ENCODE assay signal across 9 cellular contexts in genomic region chr14:91830777-91831176, GRCh38. TPM values are rescaled to one million over a fixed set of nuclear protein-coding genes. Genes with fewer than 3 reads are reported as not detected.
A peak's percentile ranks its signal among the peaks of the same experiment; 100 is the strongest.
DNase-seq lines count a peak whose midpoint lies in the region; ATAC-seq and TF ChIP-seq lines count a peak whose summit lies in the region.
"Had no signal": no experiment of that assay in that cellular context is flagged by ENCODE, and none has a peak within 500 bp of the region (broad histone marks: within the 10 kb centered on the region; RNA-seq: fewer than 3 reads in every experiment).

No MANE protein-coding gene starts in this region.

- H3K27me3 Mint-ChIP-seq in GM23338 (ENCODE audit: insufficient read depth, low read depth, poor library complexity) = no peaks in the 10 kb centered on the region
- peaks cover 5% of the 10 kb centered on the region for H3K27me3 Mint-ChIP-seq in glutamatergic neuron (ENCODE audit: unreplicated experiment)

- H3K9me2 ChIP-seq in GM23338 (ENCODE audit: insufficient read depth) (no peaks in the 10 kb centered on the region), OCI-LY7 (ENCODE audit: insufficient read depth, low read length) (no peaks in the 10 kb centered on the region)

- H3K27ac Mint-ChIP-seq in GM23338 (peak overlapping the region; percentile 95), glutamatergic neuron (ENCODE audit: unreplicated experiment) (no peak overlapping the region)

- H3K9me3 ChIP-seq in OCI-LY7 (ENCODE audit: low read length) = no peaks in the 10 kb centered on the region

- H3F3A ChIP-seq in GM23338 (replicated peaks; ENCODE audit: low read depth) = no peaks in the 10 kb centered on the region

- H3K36me3 ChIP-seq in GM23338 (ENCODE audit: insufficient read depth) (no peaks in the 10 kb centered on the region), OCI-LY7 (ENCODE audit: insufficient read depth, low read length) (no peaks in the 10 kb centered on the region)

- DNase-seq in GM23338 (ENCODE audit: low spot score) (peak; percentile 85), NCI-H1105 treated with DMSO at 0.1 percent for 48 hours (lab: John Stamatoyannopoulos, UW) (peak; percentile 92), left colon (peak; percentile 35 to 49), glutamatergic neuron (no peak), NCI-H69 (lab: John Stamatoyannopoulos, UW) (no peak), HuH-7 (ENCODE audit: low spot score) (no peak), OCI-LY7 (ENCODE audit: low spot score) (no peak)
- DNase-seq: activated T-cell treated with anti-CD3 and anti-CD28 coated beads, Interleukin-2, amount 50 U/mL, for 4 hours had no signal

- H3K4me3 ChIP-seq in GM23338 (peak overlapping the region; percentile 23), OCI-LY7 (ENCODE audit: low read depth, low read length, poor library complexity, severe bottlenecking) (no peak overlapping the region)

- H3K79me2 ChIP-seq in GM23338 (replicated peaks; ENCODE audit: insufficient read depth) (peaks cover 84% of the 10 kb centered on the region), OCI-LY7 (ENCODE audit: insufficient read depth, low read depth, low read length) (no peaks in the 10 kb centered on the region)

- H3K4me2 ChIP-seq in GM23338 (peak overlapping the region; percentile 46), OCI-LY7 (ENCODE audit: low read length) (no peak overlapping the region)

- no peaks in the 10 kb centered on the region for H4K20me1 ChIP-seq in GM23338 (replicated peaks; ENCODE audit: insufficient read depth)
- H4K20me1 ChIP-seq in OCI-LY7 (ENCODE audit: insufficient read depth, low read length) = no peaks in the 10 kb centered on the region

- H3K9me3 Mint-ChIP-seq in GM23338 (peaks cover 9% of the 10 kb centered on the region), glutamatergic neuron (ENCODE audit: unreplicated experiment) (peaks cover 2% of the 10 kb centered on the region)

- peaks cover 6% of the 10 kb centered on the region for H3K27me3 ChIP-seq in GM23338 (ENCODE audit: insufficient read depth)

- ATAC-seq in GM18502 (IDR thresholded peaks at IDR 0.05; ENCODE audit: poor library complexity, unreplicated experiment) = peak; percentile 91
- ATAC-seq in GM23338 = peak; percentile 91
- ATAC-seq in left colon = peak; percentile 45

- H3K36me3 Mint-ChIP-seq in GM23338 (ENCODE audit: low read depth) (peaks cover 10% of the 10 kb centered on the region), glutamatergic neuron (ENCODE audit: unreplicated experiment) (no peaks in the 10 kb centered on the region)

- H3K4me3 Mint-ChIP-seq in GM23338 (peak overlapping the region; percentile 65), glutamatergic neuron (ENCODE audit: unreplicated experiment) (no peak overlapping the region)
- H3K4me3 Mint-ChIP-seq: activated T-cell treated with anti-CD3 and anti-CD28 coated beads, Interleukin-2, amount 50 U/mL, for 4 hours had no signal

- CTCF ChIA-PET in OCI-LY7 (lab: Charles Lee; ENCODE audit: unreplicated experiment) = no interaction called here

- H3K4me1 ChIP-seq in GM23338 (ENCODE audit: insufficient read depth) = peaks cover 46% of the 10 kb centered on the region
- no peaks in the 10 kb centered on the region for H3K4me1 ChIP-seq in OCI-LY7 (ENCODE audit: insufficient read depth, low read length, poor library complexity, severe bottlenecking)

- BruUV-seq in OCI-LY7 (replicated peaks; lab: Mats Ljungman, UMichigan) = no TSS peak

- no peak for TF ChIP-seq CTCF in GM23338 (conservative IDR thresholded peaks at IDR 0.05; ENCODE audit: low read depth in 2 of 2)
- TF ChIP-seq CTCF in glutamatergic neuron (IDR thresholded peaks at IDR 0.05; ENCODE audit: partially characterized antibody, unreplicated experiment) = no peak
- TF ChIP-seq CTCF in OCI-LY7 (conservative IDR thresholded peaks at IDR 0.05; ENCODE audit: low read length) = no peak

- intact Hi-C loops in left colon (cut with DNase I, micrococcal nuclease) = no loop called here
- intact Hi-C loops in OCI-LY7 (cut with micrococcal nuclease; ENCODE audit: unreplicated experiment) = no loop called here

- H2AFZ ChIP-seq in GM23338 = no peak overlapping the region
- no peak overlapping the region for H2AFZ ChIP-seq in OCI-LY7 (ENCODE audit: low read length)

- H3K4me1 Mint-ChIP-seq in GM23338 = peaks cover 52% of the 10 kb centered on the region
- H3K4me1 Mint-ChIP-seq in glutamatergic neuron (ENCODE audit: low read depth, unreplicated experiment) = no peaks in the 10 kb centered on the region

- H3K27ac ChIP-seq in GM23338 (ENCODE audit: low read depth) = peak overlapping the region; percentile 35
- H3K27ac ChIP-seq in OCI-LY7 (ENCODE audit: low read depth, low read length, poor library complexity, severe bottlenecking) = no peak overlapping the region

- POLR2A ChIA-PET in OCI-LY7 (lab: Charles Lee) = interaction anchor here (0.5 kb wide), 1 partner anchor 12 kb away, joined by 5 read pairs; no protein-coding TSS in a partner anchor

TF ChIP-seq in GM23338, 12 proteins besides CTCF, POLR2A, EP300 and RAD21:
- no peak for TF ChIP-seq REST (IDR thresholded peaks at IDR 0.05; ENCODE audit: unreplicated experiment)
- TF ChIP-seq CREB1 (CRISPR knock-in tag; IDR thresholded peaks at IDR 0.05; ENCODE audit: low read depth) = peak; percentile 68

RNA-seq across cellular contexts. Expression of gene TC2N, which starts 36.6 kb away (rescaled TPM):
- total RNA-seq in GM23338 (2014; rRNA removed; shearing (Covaris generic)) = 35.0 and 42.1 TPM in 2 replicates
- polyA plus RNA-seq in GM23338 (2016; fragmentation: Nextera tagmentation; extraction: Ambion mirVana) = 10.0 and 10.9 TPM in 2 replicates
- 10 to 100 TPM; 65.2 to 97.2 TPM for total RNA-seq in left colon
- total RNA-seq in glutamatergic neuron (ENCODE audit: unreplicated experiment) = 2.5 TPM
- 0.10 and 0.57 TPM in 2 replicates for total RNA-seq in OCI-LY7 (2014; rRNA removed; shearing (Covaris generic))
- not detected in 2 replicates for total RNA-seq in OCI-LY7 (2022)

Comparison
In these comparisons a context has a peak if more than half of its experiments do, and no peak if none do; other contexts are left out.
1. DNase-seq: peak in GM23338 (single experiment), NCI-H1105 treated with DMSO at 0.1 percent for 48 hours (single experiment) and left colon (2 of 2); none in glutamatergic neuron (single experiment), NCI-H69 (single experiment), HuH-7 (single experiment) and OCI-LY7 (single experiment).
2. RNA of gene TC2N, which starts 36.6 kb away (total RNA-seq): 65.2 to 97.2 TPM in left colon and 35.0 to 42.1 TPM in GM23338; 2.5 TPM in glutamatergic neuron (single experiment) and 0.10 to 0.57 TPM in OCI-LY7; every median in the first group is over 10 times any median in the second.
3. Peak in every context shown above with its lines, with median percentiles within 50 percentile points of each other: ATAC-seq.